Comparison of ENCODE assay signal across 26 cellular contexts in the genomic region with DNA sequence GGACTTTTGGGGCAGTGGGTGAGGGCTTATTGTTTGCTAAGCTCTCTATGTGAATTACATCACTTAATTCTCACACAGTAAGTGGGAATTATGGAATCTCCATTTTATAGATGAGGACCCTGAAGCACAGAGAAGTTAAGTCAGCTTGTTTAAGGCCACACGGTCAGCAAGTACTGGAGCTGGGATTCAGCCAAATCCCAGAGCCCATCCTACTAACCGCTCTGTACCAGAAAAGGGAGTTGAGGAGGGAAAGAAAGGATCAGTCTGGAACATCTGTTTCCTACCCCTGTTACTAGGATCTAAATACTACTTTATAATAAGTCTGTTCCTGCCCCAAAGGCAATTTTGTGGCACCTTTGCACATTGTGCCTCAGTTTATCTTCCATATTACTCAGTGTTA.
"Had no signal": no experiment of that assay in that cellular context is flagged by ENCODE, and none has a peak within 500 bp of the region (broad histone marks: within the 10 kb centered on the region; RNA-seq: fewer than 3 reads in every experiment).

No MANE protein-coding gene starts in this region.

- ATAC-seq: natural killer cell treated with Interleukin-12 subunit alpha and Interleukin-12 subunit beta and Interleukin-15 and Interleukin-18, amount 100 ng/mL, for 72 hours; pancreas; stimulated activated effector memory CD8-positive, alpha-beta T cell treated with anti-CD3 and anti-CD28 coated beads, Interleukin-12 subunit alpha, Interleukin-12 subunit beta, amount 100 ng/mL, for 72 hours; stimulated activated naive B cell treated with anti-CD40 and anti-IgM and Interleukin-4, amounts not matched to agents 10 μg/mL and 1 μg/mL and 100 μg/mL, for 72 hours had no signal

- DNase-seq: nephron progenitor cell; nucleus accumbens; pancreas; retina; right cardiac atrium; right lobe of liver; sigmoid colon; small intestine; stimulated activated CD4-positive, alpha-beta T cell treated with anti-CD3 and anti-CD28 coated beads, Interleukin-15, amount 100 ng/mL, for 24 hours; stimulated activated CD4-positive, alpha-beta T cell treated with anti-CD3 and anti-CD28 coated beads, Interleukin-2, amount 100 ng/mL, for 24 hours; stimulated activated CD4-positive, alpha-beta T cell treated with anti-CD3 and anti-CD28 coated beads, Interleukin-2, amount 100 ng/mL, for 48 hours; stimulated activated CD4-positive, alpha-beta T cell treated with anti-CD3 and anti-CD28 coated beads, Interleukin-4, amount 100 ng/mL, for 24 hours; stimulated activated naive B cell treated with anti-CD40 and anti-IgM and Interleukin-4, amounts not matched to agents 10 μg/mL and 1 μg/mL and 100 μg/mL, for 72 hours; stimulated activated naive CD4-positive, alpha-beta T cell treated with Interleukin-2 at 50 U/mL for 16 hours; stomach; thyroid gland; trophoblast cell; upper lobe of left lung had no signal

- H3K4me3 ChIP-seq: pancreas, prostate gland, right lobe of liver, sigmoid colon, stomach, thoracic aorta, thyroid gland, tibial nerve, upper lobe of left lung, vagina had no signal

- H3K27me3 ChIP-seq: pancreas, right lobe of liver, sigmoid colon, stomach, thyroid gland, tibial nerve, upper lobe of left lung, vagina had no signal

- H3K36me3 ChIP-seq: neutrophil, pancreas, prostate gland, right lobe of liver, sigmoid colon, stomach, thoracic aorta, thyroid gland, tibial nerve, upper lobe of left lung, vagina had no signal

- H3K9me3 ChIP-seq: neutrophil, pancreas, prostate gland, right lobe of liver, sigmoid colon, stomach, thoracic aorta, thyroid gland, tibial nerve, upper lobe of left lung, vagina had no signal

- FAIRE-seq: pancreas, small intestine, urothelium cell line had no signal

- H3K27ac ChIP-seq: neutrophil, pancreas, prostate gland, right lobe of liver, stomach, thoracic aorta, thyroid gland, tibial nerve, vagina had no signal

- H3K4me1 ChIP-seq: pancreas, prostate gland had no signal
